In genomic region chr20:47306755-47307370, GRCh38 we compare ENCODE assay signal across 16 cellular contexts. TPM values are rescaled to one million over a fixed set of nuclear protein-coding genes. Genes with fewer than 3 reads are reported as not detected.
A peak's percentile ranks its signal among the peaks of the same experiment; 100 is the strongest.
DNase-seq lines count a peak whose midpoint lies in the region; ATAC-seq and TF ChIP-seq lines count a peak whose summit lies in the region.
"Had no signal": no experiment of that assay in that cellular context is flagged by ENCODE, and none has a peak within 500 bp of the region (broad histone marks: within the 10 kb centered on the region; RNA-seq: fewer than 3 reads in every experiment).

No MANE protein-coding gene starts in this region.

- H4K8ac ChIP-seq in mesenchymal stem cell (ENCODE audit: low read length), result no peak overlapping the region

- H2AK5ac ChIP-seq in mesenchymal stem cell (ENCODE audit: low read length, severe bottlenecking), result peak overlapping the region; percentile 51

- no peak overlapping the region for H2BK12ac ChIP-seq in mesenchymal stem cell (ENCODE audit: low read length in 2 of 2)

- H3K79me1 ChIP-seq in mesenchymal stem cell (replicated peaks; ENCODE audit: low read length, poor library complexity, severe bottlenecking), result peaks cover 43% of the 10 kb centered on the region

- CTCF ChIA-PET in MCF 10A (lab: Yijun Ruan, JAX), result interaction anchor here (0.6 to 3.0 kb wide), 9 partner anchors 10 to 287 kb away, joined by 3 to 19 read pairs (median 4); no protein-coding TSS in a partner anchor

- peak overlapping the region in 1 of 2 experiments; percentile 72 for H3K23ac ChIP-seq in mesenchymal stem cell (ENCODE audit: low read length in 2 of 2)

- DNase-seq in MCF 10A (ENCODE audit: unreplicated experiment) (peak; percentile 33), breast epithelium (ENCODE audit: low spot score in 2 of 2) (no peak), mesenchymal stem cell (no peak), type B pancreatic cell (ENCODE audit: extremely low spot score, unreplicated experiment) (no peak), DMS79 treated with DMSO at 0.1 percent for 48 hours (lab: John Stamatoyannopoulos, UW) (no peak)
- no peak for DNase-seq in stimulated activated CD4-positive, alpha-beta T cell treated with anti-CD3 and anti-CD28 coated beads, Interleukin-4, amount 100 ng/mL, for 24 hours
- DNase-seq: amniotic stem cell; H7; NCI-H1694 treated with DMSO at 0.1 percent for 48 hours; NCI-H446; stimulated activated CD4-positive, alpha-beta T cell treated with anti-CD3 and anti-CD28 coated beads, Interleukin-12 subunit alpha, Interleukin-12 subunit beta, amount 100 ng/mL, for 4 hours had no signal

- POLR2A ChIA-PET in MCF 10A (lab: Yijun Ruan, JAX), result interaction anchor here (0.6 to 46.0 kb wide), 8 partner anchors 10 to 47 kb away, joined by 3 to 1977 read pairs (median 4); partner anchors contain the start of gene ZMYND8

- no peak overlapping the region for H3K4me2 ChIP-seq in mesenchymal stem cell (ENCODE audit: low read length, poor library complexity, severe bottlenecking)

- WGBS in mesenchymal stem cell, result 92% methylated on average over 7 of the region's 7 CpGs

- peaks cover 100% of the 10 kb centered on the region for H3K36me3 Mint-ChIP-seq in MCF 10A (ENCODE audit: insufficient read depth, unreplicated experiment)
- peaks cover 89% of the 10 kb centered on the region for H3K36me3 Mint-ChIP-seq in activated T-helper 17 cell treated with anti-CD3 and anti-CD28 coated beads, Interleukin-2, amount 50 U/mL, for 72 hours (ENCODE audit: low read depth)
- peaks cover 31% of the 10 kb centered on the region for H3K36me3 Mint-ChIP-seq in type B pancreatic cell

- H3K4me1 ChIP-seq in breast epithelium, result no peaks in the 10 kb centered on the region
- H3K4me1 ChIP-seq in mesenchymal stem cell (ENCODE audit: control insufficient read depth, insufficient read depth, low read depth, low read length), result peaks cover 3% of the 10 kb centered on the region

- TF ChIP-seq CTCF in MCF 10A (IDR thresholded peaks at IDR 0.05; ENCODE audit: unreplicated experiment), result no peak
- no peak for TF ChIP-seq CTCF in breast epithelium (IDR thresholded peaks at IDR 0.05)
- no peak for TF ChIP-seq CTCF in type B pancreatic cell (conservative IDR thresholded peaks at IDR 0.05)

- peak overlapping the region in 1 of 2 experiments; percentile 55 for H3K4ac ChIP-seq in mesenchymal stem cell (ENCODE audit: low read depth in 1 of 2, low read length in 2 of 2)

- no peak for TF ChIP-seq POLR2A in breast epithelium (IDR thresholded peaks at IDR 0.05)

- BruUV-seq in MCF 10A (replicated peaks; lab: Mats Ljungman, UMichigan), result no TSS peak

- no peaks in the 10 kb centered on the region for H3K36me3 ChIP-seq in breast epithelium
- peaks cover 43 to 60% of the 10 kb centered on the region in 2 experiments for H3K36me3 ChIP-seq in mesenchymal stem cell (ENCODE audit: control insufficient read depth in 1 of 2, insufficient read depth in 2 of 2, low read depth in 1 of 2, low read length in 2 of 2)

- ATAC-seq in activated T-helper 17 cell treated with anti-CD3 and anti-CD28 coated beads, Interleukin-2, amount 50 U/mL, for 72 hours (replicated peaks), result no peak
- no peak for ATAC-seq in GM21526 (IDR thresholded peaks at IDR 0.05; ENCODE audit: low FRiP score, unreplicated experiment)
- ATAC-seq: activated CD4-positive, CD25-positive, alpha-beta regulatory T cell treated with anti-CD3 and anti-CD28 coated beads, Interleukin-2, amount 50 U/mL, for 24 hours; gastroesophageal sphincter; Right ventricle myocardium inferior had no signal

- H3K4me3 ChIP-seq in breast epithelium (no peak overlapping the region), mesenchymal stem cell (ENCODE audit: insufficient read depth in 1 of 2, low read depth in 1 of 2, low read length in 2 of 2) (no peak overlapping the region)
- H3K4me3 ChIP-seq: gastroesophageal sphincter had no signal

- no peaks in the 10 kb centered on the region for H3K9me3 ChIP-seq in breast epithelium
- no peaks in the 10 kb centered on the region for H3K9me3 ChIP-seq in mesenchymal stem cell (ENCODE audit: control insufficient read depth, low read length)
- H3K9me3 ChIP-seq: gastroesophageal sphincter had no signal

- intact Hi-C loops in MCF 10A (cut with micrococcal nuclease), result no loop called here
- intact Hi-C loops in breast epithelium (cut with DNase I; ENCODE audit: low total_unique reads), result no loop called here

- no peak overlapping the region for H3K27ac ChIP-seq in breast epithelium
- no peak overlapping the region for H3K27ac ChIP-seq in mesenchymal stem cell (ENCODE audit: low read length, poor library complexity, severe bottlenecking)

- H2AFZ ChIP-seq in mesenchymal stem cell (ENCODE audit: low read depth, low read length), result no peak overlapping the region

- peak overlapping the region; percentile 54 for H3K27ac Mint-ChIP-seq in MCF 10A (ENCODE audit: low read depth, unreplicated experiment)
- H3K27ac Mint-ChIP-seq in activated T-helper 17 cell treated with anti-CD3 and anti-CD28 coated beads, Interleukin-2, amount 50 U/mL, for 72 hours, result peak overlapping the region; percentile 28
- peak overlapping the region; percentile 35 for H3K27ac Mint-ChIP-seq in type B pancreatic cell

- H3K4me1 Mint-ChIP-seq in MCF 10A (ENCODE audit: insufficient read depth, unreplicated experiment) (peaks cover 13% of the 10 kb centered on the region), type B pancreatic cell (ENCODE audit: unreplicated experiment) (peaks cover 12% of the 10 kb centered on the region)
- peaks cover 10% of the 10 kb centered on the region for H3K4me1 Mint-ChIP-seq in activated T-helper 17 cell treated with anti-CD3 and anti-CD28 coated beads, Interleukin-2, amount 50 U/mL, for 72 hours

- H4K91ac ChIP-seq in mesenchymal stem cell (ENCODE audit: low read length), result no peak overlapping the region

- no peak overlapping the region for H3K18ac ChIP-seq in mesenchymal stem cell (ENCODE audit: low read depth in 1 of 2, low read length in 2 of 2)

- H3K4me3 Mint-ChIP-seq in MCF 10A (ENCODE audit: unreplicated experiment), result no peak overlapping the region
- no peak overlapping the region for H3K4me3 Mint-ChIP-seq in activated T-helper 17 cell treated with anti-CD3 and anti-CD28 coated beads, Interleukin-2, amount 50 U/mL, for 72 hours
- H3K4me3 Mint-ChIP-seq in type B pancreatic cell, result no peak overlapping the region

- H3K27me3 Mint-ChIP-seq in MCF 10A (ENCODE audit: insufficient read depth, unreplicated experiment), result no peaks in the 10 kb centered on the region
- no peaks in the 10 kb centered on the region for H3K27me3 Mint-ChIP-seq in activated T-helper 17 cell treated with anti-CD3 and anti-CD28 coated beads, Interleukin-2, amount 50 U/mL, for 72 hours
- no peaks in the 10 kb centered on the region for H3K27me3 Mint-ChIP-seq in type B pancreatic cell

- peak overlapping the region in 1 of 2 experiments; percentile 74 for H3K14ac ChIP-seq in mesenchymal stem cell (ENCODE audit: low read length in 2 of 2)

- H3K27me3 ChIP-seq in breast epithelium (no peaks in the 10 kb centered on the region), mesenchymal stem cell (ENCODE audit: control insufficient read depth in 1 of 2, insufficient read depth in 1 of 2, low read length in 2 of 2) (no peaks in the 10 kb centered on the region)
- H3K27me3 ChIP-seq: gastroesophageal sphincter had no signal

- no peak overlapping the region for H2BK120ac ChIP-seq in mesenchymal stem cell (ENCODE audit: low read depth, low read length)

- H2BK5ac ChIP-seq in mesenchymal stem cell (ENCODE audit: low read depth, low read length, poor library complexity, severe bottlenecking), result no peak overlapping the region

- no peak overlapping the region for H2BK15ac ChIP-seq in mesenchymal stem cell (ENCODE audit: low read depth, poor library complexity, severe bottlenecking)

- H3K9me3 Mint-ChIP-seq in MCF 10A (ENCODE audit: unreplicated experiment) (no peaks in the 10 kb centered on the region), type B pancreatic cell (no peaks in the 10 kb centered on the region)
- no peaks in the 10 kb centered on the region for H3K9me3 Mint-ChIP-seq in activated T-helper 17 cell treated with anti-CD3 and anti-CD28 coated beads, Interleukin-2, amount 50 U/mL, for 72 hours

- peak overlapping the region; percentile 20 for H3K9ac ChIP-seq in mesenchymal stem cell (ENCODE audit: low read length)

RNA-seq across cellular contexts. Expression of gene ZMYND8, which starts 49.6 kb away (rescaled TPM):
- total RNA-seq in MCF 10A (2022) (126 and 127 TPM in 2 replicates), breast epithelium (10 to 100 TPM; 40.6 to 47.7 (median 41.4) TPM), type B pancreatic cell (ENCODE audit: low replicate concordance) (38.9 and 58.9 TPM in 2 replicates)
- total RNA-seq in activated T-helper 17 cell treated with anti-CD3 and anti-CD28 coated beads, Interleukin-2, amount 50 U/mL, for 72 hours, result 10 to 100 TPM; 35.3 to 39.4 TPM
- polyA plus RNA-seq in mesenchymal stem cell (2013, experiment 1 of 2), result 21.6 TPM
- 24.4 TPM for polyA plus RNA-seq in mesenchymal stem cell (2013, experiment 2 of 2)
